ENCODE assay signal across 23 cellular contexts in the genomic region with DNA sequence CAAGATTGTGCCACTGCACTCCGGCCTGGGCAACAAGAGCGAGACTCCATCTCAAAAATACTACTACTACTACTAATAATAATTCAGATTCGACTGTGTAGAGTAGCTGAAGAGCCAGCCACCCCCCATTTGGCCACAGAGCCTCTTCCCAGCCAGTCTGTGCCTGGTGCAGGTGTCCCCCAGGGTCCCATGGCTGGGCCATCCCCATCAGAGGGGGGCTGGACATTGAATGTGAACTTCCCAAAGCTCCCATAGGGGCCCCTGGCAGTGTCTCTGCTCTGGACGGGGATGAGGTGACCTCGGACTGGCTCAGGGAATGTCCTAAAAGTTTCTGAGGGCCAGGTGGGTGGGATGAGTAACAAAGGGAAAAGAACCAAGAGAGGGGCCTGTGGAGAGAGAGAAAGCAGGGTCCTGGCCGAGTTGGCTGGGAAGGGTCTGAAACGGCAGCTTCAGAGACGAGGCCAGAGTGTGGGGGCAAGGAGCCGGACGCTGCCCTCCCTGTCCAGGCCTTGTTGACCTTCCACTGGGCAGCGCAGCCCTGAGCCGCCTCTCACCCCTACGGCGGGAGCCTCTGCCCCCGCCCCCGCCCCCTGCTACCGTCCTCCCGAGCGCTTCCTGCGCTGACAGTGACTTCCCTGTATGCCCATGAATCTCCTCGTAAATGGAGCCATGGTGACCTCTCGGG.
"Had no signal": no experiment of that assay in that cellular context is flagged by ENCODE, and none has a peak within 500 bp of the region (broad histone marks: within the 10 kb centered on the region; RNA-seq: fewer than 3 reads in every experiment).

No MANE protein-coding gene starts in this region.

- H3K4me3 ChIP-seq: colonic mucosa, gastrocnemius medialis, skin epidermis, vagina had no signal

- ATAC-seq: activated CD8-positive, alpha-beta memory T cell treated with anti-CD3 and anti-CD28 coated beads, Interleukin-2, amount 10 ng/mL, durations not matched to agents 7 days and 5 days; activated CD8-positive, alpha-beta T cell treated with anti-CD3 and anti-CD28 coated beads, Interleukin-2, amount 10 ng/mL, durations not matched to agents 7 days and 5 days; gastrocnemius medialis; natural killer cell; sciatic nerve had no signal

- H3K4me1 Mint-ChIP-seq: activated CD8-positive, alpha-beta memory T cell treated with anti-CD3 and anti-CD28 coated beads, Interleukin-2, amount 10 ng/mL, durations not matched to agents 7 days and 5 days had no signal

- H3K27me3 ChIP-seq: gastrocnemius medialis, vagina had no signal

- H3K4me1 ChIP-seq: vagina had no signal

- H3K36me3 Mint-ChIP-seq: activated CD8-positive, alpha-beta memory T cell treated with anti-CD3 and anti-CD28 coated beads, Interleukin-2, amount 10 ng/mL, durations not matched to agents 7 days and 5 days; activated naive CD4-positive, alpha-beta T cell treated with anti-CD3 and anti-CD28 coated beads, Interleukin-2, amount 50 U/mL, for 24 hours; memory B cell; natural killer cell; stimulated activated effector memory CD8-positive, alpha-beta T cell treated with anti-CD3 and anti-CD28 coated beads, Interleukin-12 subunit alpha, Interleukin-12 subunit beta, amount 100 ng/mL, for 72 hours; type B pancreatic cell had no signal

- H3K36me3 ChIP-seq: colonic mucosa, gastrocnemius medialis, vagina had no signal

- H3K9me3 Mint-ChIP-seq: activated B cell treated with CpG ODN at 0.5 μM for 24 hours; activated naive CD4-positive, alpha-beta T cell treated with anti-CD3 and anti-CD28 coated beads, Interleukin-2, amount 50 U/mL, for 24 hours; activated T-helper 2 cell treated with anti-CD3 and anti-CD28 coated beads, Interferon-gamma antibody, Interleukin-2, Interleukin-4, amounts not matched to agents 10 μg/mL and 5 μg/mL and 100 μg/mL, durations not matched to agents 14 hours and 24 hours and 36 hours; memory B cell; natural killer cell; stimulated activated effector memory CD8-positive, alpha-beta T cell treated with anti-CD3 and anti-CD28 coated beads, Interleukin-12 subunit alpha, Interleukin-12 subunit beta, amount 100 ng/mL, for 72 hours; stimulated activated naive CD8-positive, alpha-beta T cell treated with anti-CD3 and anti-CD28 coated beads, Interleukin-15, amount 100 ng/mL, for 72 hours; type B pancreatic cell had no signal

- H3K27ac ChIP-seq: colonic mucosa, gastrocnemius medialis, skin epidermis, vagina had no signal

- H3K4me3 Mint-ChIP-seq: activated B cell treated with CpG ODN at 0.5 μM for 24 hours; activated CD8-positive, alpha-beta memory T cell treated with anti-CD3 and anti-CD28 coated beads, Interleukin-2, amount 10 ng/mL, durations not matched to agents 7 days and 5 days; activated CD8-positive, alpha-beta T cell treated with anti-CD3 and anti-CD28 coated beads, Interleukin-2, amount 10 ng/mL, durations not matched to agents 7 days and 5 days; activated naive CD4-positive, alpha-beta T cell treated with anti-CD3 and anti-CD28 coated beads, Interleukin-2, amount 50 U/mL, for 24 hours; memory B cell; natural killer cell; stimulated activated effector memory CD8-positive, alpha-beta T cell treated with anti-CD3 and anti-CD28 coated beads, Interleukin-12 subunit alpha, Interleukin-12 subunit beta, amount 100 ng/mL, for 72 hours; stimulated activated naive CD8-positive, alpha-beta T cell treated with anti-CD3 and anti-CD28 coated beads, Interleukin-15, amount 100 ng/mL, for 72 hours; type B pancreatic cell had no signal

- DNase-seq: activated B cell treated with CpG ODN at 0.5 μM for 24 hours; activated CD4-positive, alpha-beta T cell treated with anti-CD3 and anti-CD28 coated beads, Interleukin-2, amount 50 U/mL, for 1 hour; activated CD8-positive, alpha-beta memory T cell treated with anti-CD3 and anti-CD28 coated beads, Interleukin-2, amount 10 ng/mL, durations not matched to agents 7 days and 5 days; activated CD8-positive, alpha-beta T cell treated with anti-CD3 and anti-CD28 coated beads, Interleukin-2, amount 10 ng/mL, durations not matched to agents 7 days and 5 days; activated T-cell treated with anti-CD3 and anti-CD28 coated beads, Interleukin-2, amount 50 U/mL, for 48 hours; anterior cingulate cortex; colonic mucosa; effector CD8-positive, alpha-beta T cell; gastrocnemius medialis; kidney glomerular epithelial cell; natural killer cell; stimulated activated CD4-positive, alpha-beta T cell treated with anti-CD3 and anti-CD28 coated beads, Interleukin-4, amount 100 ng/mL, for 24 hours; stimulated activated naive CD8-positive, alpha-beta T cell treated with anti-CD3 and anti-CD28 coated beads, Interleukin-15, amount 100 ng/mL, for 72 hours; substantia nigra; T-helper 9 cell had no signal

- H3K27me3 Mint-ChIP-seq: activated CD8-positive, alpha-beta memory T cell treated with anti-CD3 and anti-CD28 coated beads, Interleukin-2, amount 10 ng/mL, durations not matched to agents 7 days and 5 days; activated naive CD4-positive, alpha-beta T cell treated with anti-CD3 and anti-CD28 coated beads, Interleukin-2, amount 50 U/mL, for 24 hours; stimulated activated naive CD8-positive, alpha-beta T cell treated with anti-CD3 and anti-CD28 coated beads, Interleukin-15, amount 100 ng/mL, for 72 hours had no signal

- H3K27ac Mint-ChIP-seq: activated B cell treated with CpG ODN at 0.5 μM for 24 hours; activated CD8-positive, alpha-beta memory T cell treated with anti-CD3 and anti-CD28 coated beads, Interleukin-2, amount 10 ng/mL, durations not matched to agents 7 days and 5 days; activated CD8-positive, alpha-beta T cell treated with anti-CD3 and anti-CD28 coated beads, Interleukin-2, amount 10 ng/mL, durations not matched to agents 7 days and 5 days; activated naive CD4-positive, alpha-beta T cell treated with anti-CD3 and anti-CD28 coated beads, Interleukin-2, amount 50 U/mL, for 24 hours; activated T-helper 2 cell treated with anti-CD3 and anti-CD28 coated beads, Interferon-gamma antibody, Interleukin-2, Interleukin-4, amounts not matched to agents 10 μg/mL and 5 μg/mL and 100 μg/mL, durations not matched to agents 14 hours and 24 hours and 36 hours; memory B cell; natural killer cell; type B pancreatic cell had no signal

- H3K9me3 ChIP-seq: colonic mucosa, gastrocnemius medialis, vagina had no signal
